11 cellular contexts compared by ENCODE assay signal in genomic region chrX:13387656-13388421, GRCh38.
DNase-seq lines count a peak whose midpoint lies in the region; ATAC-seq and TF ChIP-seq lines count a peak whose summit lies in the region.
"Had no signal": no experiment of that assay in that cellular context is flagged by ENCODE, and none has a peak within 500 bp of the region (broad histone marks: within the 10 kb centered on the region; RNA-seq: fewer than 3 reads in every experiment).

No MANE protein-coding gene starts in this region.

- in situ Hi-C loops in GM13976 (cut with MboI; ENCODE audit: low sequenced_read_pairs, unreplicated experiment), result no loop called here

- H3K4me3 ChIP-seq in retinal pigment epithelial cell (ENCODE audit: low read length), result no peak overlapping the region

- TF ChIP-seq CTCF in retinal pigment epithelial cell (conservative IDR thresholded peaks at IDR 0.05; ENCODE audit: low read depth, low read length), result no peak
- no peak for TF ChIP-seq CTCF in GM13976 (IDR thresholded peaks at IDR 0.05; ENCODE audit: borderline replicate concordance, control extremely low read depth, extremely low read depth, insufficient read depth, missing control alignments)

- intact Hi-C loops in posterior vena cava (cut with DNase I), result no loop called here

- no peak for ATAC-seq in HG02884 (IDR thresholded peaks at IDR 0.05; ENCODE audit: unreplicated experiment)

- peak; percentile 11 for DNase-seq in activated CD4-positive, alpha-beta T cell treated with anti-CD3 and anti-CD28 coated beads for 48 hours
- no peak for DNase-seq in activated CD4-positive, alpha-beta T cell treated with anti-CD3 and anti-CD28 coated beads for 4 hours
- DNase-seq in NCI-H69 (lab: John Stamatoyannopoulos, UW) (peak; percentile 5), cerebellar cortex (ENCODE audit: low spot score) (peak; percentile 39), retinal pigment epithelial cell (ENCODE audit: low read depth) (peak; percentile 83), GM13976 (ENCODE audit: low spot score) (no peak), posterior vena cava (ENCODE audit: low spot score) (no peak)
- DNase-seq: activated naive CD4-positive, alpha-beta T cell treated with anti-CD3 and anti-CD28 coated beads, Interleukin-2, amount 50 U/mL, for 16 hours; naive B cell; NCI-H187 treated with DMSO at 0.1 percent for 48 hours had no signal

Comparison
In these comparisons a context has a peak if more than half of its experiments do, and no peak if none do; other contexts are left out.
1. DNase-seq: peak in activated CD4-positive, alpha-beta T cell treated with anti-CD3 and anti-CD28 coated beads for 48 hours (single experiment), NCI-H69 (single experiment), cerebellar cortex (single experiment) and retinal pigment epithelial cell (single experiment); none in activated CD4-positive, alpha-beta T cell treated with anti-CD3 and anti-CD28 coated beads for 4 hours (0 of 2), GM13976 (single experiment) and posterior vena cava (single experiment).